Comparison of ENCODE assay signal across 9 cellular contexts in the genomic region with DNA sequence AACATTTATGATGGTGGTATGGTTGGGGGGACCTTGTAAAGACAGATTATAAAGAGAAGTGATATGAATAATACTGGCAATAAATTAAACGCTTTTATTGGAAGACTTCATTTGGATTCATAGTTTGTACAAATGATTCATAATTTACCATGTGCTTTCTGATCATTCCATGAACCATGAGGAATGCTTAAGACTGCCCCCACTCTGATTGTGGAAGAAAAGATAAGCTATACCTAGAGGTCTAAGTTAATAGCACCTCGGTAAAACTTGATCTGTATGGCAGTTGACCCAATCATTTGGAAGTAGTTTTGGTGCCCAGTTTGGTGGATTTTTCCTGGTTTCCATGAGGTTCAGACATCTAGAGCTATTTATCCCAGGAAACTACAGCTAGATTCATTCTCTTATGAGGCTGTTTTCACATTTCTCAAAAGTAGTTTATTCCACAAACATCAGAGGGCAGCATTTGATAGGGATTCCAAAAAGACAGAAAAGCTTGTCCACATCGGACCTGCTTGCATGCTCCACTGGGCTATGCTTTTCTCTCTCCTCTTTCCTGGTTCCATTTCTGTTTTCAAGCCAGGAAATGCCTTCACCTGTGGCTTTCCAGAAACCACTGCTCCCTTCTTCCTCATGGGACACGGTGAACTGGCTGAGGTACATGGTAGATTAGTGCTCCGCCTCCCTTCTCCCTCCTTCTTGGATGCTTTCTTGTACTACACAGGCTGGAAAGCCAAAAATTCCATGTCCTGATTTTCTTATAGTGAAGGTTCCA. TPM values are rescaled to one million over a fixed set of nuclear protein-coding genes. Genes with fewer than 3 reads are reported as not detected.
DNase-seq lines count a peak whose midpoint lies in the region; ATAC-seq and TF ChIP-seq lines count a peak whose summit lies in the region.
"Had no signal": no experiment of that assay in that cellular context is flagged by ENCODE, and none has a peak within 500 bp of the region (broad histone marks: within the 10 kb centered on the region; RNA-seq: fewer than 3 reads in every experiment).

No MANE protein-coding gene starts in this region.

- WGBS in smooth muscle cell (ENCODE audit: low lambda C conversion rate) = 67% methylated on average over 5 of the region's 5 CpGs

- H3K27ac ChIP-seq in RWPE2 (ENCODE audit: poor library complexity, severe bottlenecking) = no peak overlapping the region
- H3K27ac ChIP-seq in smooth muscle cell (ENCODE audit: low read depth) = no peak overlapping the region

- peak; percentile 68 for DNase-seq in HCEC 1CT
- no peak for DNase-seq in RWPE2 (ENCODE audit: low spot score)
- DNase-seq in foreskin melanocyte = peak; percentile 64
- no peak for DNase-seq in smooth muscle cell (lab: John Stamatoyannopoulos, UW; ENCODE audit: unreplicated experiment)

- H3K4me1 ChIP-seq in RWPE2 (ENCODE audit: insufficient read depth, poor library complexity, severe bottlenecking) (no peaks in the 10 kb centered on the region), smooth muscle cell (ENCODE audit: low read depth) (no peaks in the 10 kb centered on the region)

- H3K27me3 ChIP-seq in RWPE2 (ENCODE audit: insufficient read depth, poor library complexity, severe bottlenecking) (no peaks in the 10 kb centered on the region), smooth muscle cell (ENCODE audit: low read depth) (no peaks in the 10 kb centered on the region)

- peak overlapping the region; percentile 53 for H3K4me2 ChIP-seq in smooth muscle cell

- peak overlapping the region; percentile 33 for H2AFZ ChIP-seq in smooth muscle cell (ENCODE audit: low read depth)

- H3K4me3 ChIP-seq in RWPE2 (ENCODE audit: severe bottlenecking) (no peak overlapping the region), smooth muscle cell (no peak overlapping the region)

- TF ChIP-seq CTCF in RWPE2 (IDR thresholded peaks at IDR 0.05; ENCODE audit: poor library complexity, severe bottlenecking) (peak; percentile 73), smooth muscle cell (IDR thresholded peaks at IDR 0.05; ENCODE audit: borderline replicate concordance, insufficient read depth, poor library complexity, severe bottlenecking) (peak; percentile 49)

- H3K9me3 ChIP-seq in RWPE2 (ENCODE audit: severe bottlenecking) (peaks cover 2% of the 10 kb centered on the region), smooth muscle cell (replicated peaks; ENCODE audit: low read depth) (no peaks in the 10 kb centered on the region)

- peak; percentile 71 for ATAC-seq in RWPE2 (ENCODE audit: low read depth)
- ATAC-seq in HG03457 (IDR thresholded peaks at IDR 0.05; ENCODE audit: unreplicated experiment) = no peak
- ATAC-seq in GM21367 (IDR thresholded peaks at IDR 0.05; ENCODE audit: unreplicated experiment) = no peak
- no peak for ATAC-seq in HG03521 (IDR thresholded peaks at IDR 0.05; ENCODE audit: unreplicated experiment)
- ATAC-seq in HG02642 (IDR thresholded peaks at IDR 0.05; ENCODE audit: poor library complexity, unreplicated experiment) = no peak
- ATAC-seq: stimulated activated memory B cell treated with anti-CD40 and anti-IgM and Interleukin-4, amounts not matched to agents 10 μg/mL and 1 μg/mL and 100 μg/mL, for 72 hours had no signal

- H4K20me1 ChIP-seq in smooth muscle cell (ENCODE audit: low read depth) = no peaks in the 10 kb centered on the region

- no peak overlapping the region for H3K9ac ChIP-seq in smooth muscle cell (ENCODE audit: low read depth)

- H3F3A ChIP-seq in smooth muscle cell (ENCODE audit: low read depth) = no peaks in the 10 kb centered on the region

- no peaks in the 10 kb centered on the region for H3K79me2 ChIP-seq in smooth muscle cell (ENCODE audit: low read depth)

- H3K36me3 ChIP-seq in RWPE2 (ENCODE audit: low read depth) (no peaks in the 10 kb centered on the region), smooth muscle cell (ENCODE audit: low read depth) (no peaks in the 10 kb centered on the region)

RNA-seq across cellular contexts. Expression of a gene that starts 29.2 kb away (rescaled TPM):
- total RNA-seq in smooth muscle cell = 20.3 and 21.0 TPM in 2 replicates
- 14.5 and 22.9 TPM in 2 replicates for polyA plus RNA-seq in smooth muscle cell

Comparison
In these comparisons a context has a peak if more than half of its experiments do, and no peak if none do; other contexts are left out.
1. DNase-seq: peak in HCEC 1CT (single experiment) and foreskin melanocyte (single experiment); none in RWPE2 (single experiment) and smooth muscle cell (single experiment).